ENCODE assay signal across 18 cellular contexts in the genomic region with DNA sequence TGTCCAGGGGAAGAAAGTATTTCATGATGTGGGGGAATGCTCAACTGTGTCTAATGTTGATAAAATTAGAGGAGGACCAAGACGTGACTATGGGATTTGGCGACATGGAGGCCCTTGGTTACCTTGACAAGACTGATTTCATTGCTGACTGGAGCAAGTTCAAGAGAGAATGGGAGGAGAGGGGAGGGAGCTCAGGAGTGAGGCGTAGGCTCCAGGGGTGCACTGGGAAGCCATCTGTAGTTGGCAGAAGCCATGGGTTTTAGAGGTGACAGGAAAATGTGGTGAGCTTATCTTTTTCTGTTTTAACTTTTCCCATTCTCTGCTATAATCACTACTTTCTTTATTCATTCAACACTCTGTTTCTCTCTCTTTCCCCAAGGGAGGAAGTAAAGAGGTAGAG. TPM values are rescaled to one million over a fixed set of nuclear protein-coding genes. Genes with fewer than 3 reads are reported as not detected.
A peak's percentile ranks its signal among the peaks of the same experiment; 100 is the strongest.
DNase-seq lines count a peak whose midpoint lies in the region; ATAC-seq and TF ChIP-seq lines count a peak whose summit lies in the region.
"Had no signal": no experiment of that assay in that cellular context is flagged by ENCODE, and none has a peak within 500 bp of the region (broad histone marks: within the 10 kb centered on the region; RNA-seq: fewer than 3 reads in every experiment).

No MANE protein-coding gene starts in this region.

- H3K9me3 Mint-ChIP-seq in CD4-positive, CD25-positive, alpha-beta regulatory T cell: no peaks in the 10 kb centered on the region
- H3K9me3 Mint-ChIP-seq in H9: no peaks in the 10 kb centered on the region

- H2AK5ac ChIP-seq in H9 (ENCODE audit: insufficient read length, low read length) (no peak overlapping the region), mesenchymal stem cell (ENCODE audit: low read length, severe bottlenecking) (no peak overlapping the region)

- H3K4ac ChIP-seq in H9 (ENCODE audit: low read depth, low read length) (no peak overlapping the region), mesenchymal stem cell (ENCODE audit: low read depth in 1 of 2, low read length in 2 of 2) (no peak overlapping the region)

- H2BK12ac ChIP-seq in H9 (ENCODE audit: insufficient read length, low read depth, low read length): peak overlapping the region; percentile 74
- no peak overlapping the region for H2BK12ac ChIP-seq in mesenchymal stem cell (ENCODE audit: low read length in 2 of 2)

- no peak overlapping the region for H4K8ac ChIP-seq in H9 (replicated peaks; ENCODE audit: insufficient read length, low read depth, low read length)
- H4K8ac ChIP-seq in mesenchymal stem cell (ENCODE audit: low read length): no peak overlapping the region

- peak overlapping the region in 2 of 3 donors; percentile 9 to 41 for H3K27ac Mint-ChIP-seq in CD4-positive, CD25-positive, alpha-beta regulatory T cell
- peak overlapping the region in 1 of 3 experiments; percentile 15; a peak in 2 of 7 replicates for H3K27ac Mint-ChIP-seq in H9
- H3K27ac Mint-ChIP-seq: B cell had no signal

- H3K4me3 ChIP-seq in CD4-positive, CD25-positive, alpha-beta regulatory T cell (ENCODE audit: low read depth, low read length): no peak overlapping the region
- H3K4me3 ChIP-seq in ascending aorta: no peak overlapping the region
- H3K4me3 ChIP-seq in mesenchymal stem cell (ENCODE audit: insufficient read depth in 1 of 2, low read depth in 1 of 2, low read length in 2 of 2): no peak overlapping the region
- H3K4me3 ChIP-seq: GM23248, K562 had no signal

- H3K79me2 ChIP-seq in H9 (ENCODE audit: insufficient read depth, low read length): peaks cover 28% of the 10 kb centered on the region; the same call in 1 of the 2 replicates

- H3K27ac ChIP-seq in CD4-positive, CD25-positive, alpha-beta regulatory T cell (ENCODE audit: insufficient read depth, low read length, poor library complexity, severe bottlenecking): no peak overlapping the region
- no peak overlapping the region for H3K27ac ChIP-seq in H9 (ENCODE audit: insufficient read length, low read depth, low read length)
- H3K27ac ChIP-seq in ascending aorta: peak overlapping the region; percentile 68 to 74
- no peak overlapping the region for H3K27ac ChIP-seq in mesenchymal stem cell (ENCODE audit: low read length, poor library complexity, severe bottlenecking)
- H3K27ac ChIP-seq: GM23248, HL-60 had no signal

- H3K4me3 Mint-ChIP-seq in CD4-positive, CD25-positive, alpha-beta regulatory T cell: no peak overlapping the region
- no peak overlapping the region for H3K4me3 Mint-ChIP-seq in H9
- H3K4me3 Mint-ChIP-seq: B cell; CD4-positive, alpha-beta memory T cell had no signal

- H3K23me2 ChIP-seq in H9 (ENCODE audit: insufficient read length, low read depth, low read length, poor library complexity, severe bottlenecking): no peaks in the 10 kb centered on the region

- no peaks in the 10 kb centered on the region for H3K27me3 Mint-ChIP-seq in CD4-positive, CD25-positive, alpha-beta regulatory T cell
- H3K27me3 Mint-ChIP-seq in H9 (ENCODE audit: low read depth): no peaks in the 10 kb centered on the region
- H3K27me3 Mint-ChIP-seq: B cell; CD4-positive, alpha-beta memory T cell had no signal

- no peak overlapping the region for H3K14ac ChIP-seq in H9 (ENCODE audit: insufficient read depth, low read length)
- H3K14ac ChIP-seq in mesenchymal stem cell (ENCODE audit: low read length in 2 of 2): no peak overlapping the region

- no peak overlapping the region for H2BK20ac ChIP-seq in H9 (ENCODE audit: low read depth, low read length, poor library complexity, severe bottlenecking)

- no peak overlapping the region for H3K56ac ChIP-seq in H9 (ENCODE audit: insufficient read length, low read depth, low read length)

- H4K91ac ChIP-seq in H9 (ENCODE audit: insufficient read length, low read depth, low read length) (no peak overlapping the region), mesenchymal stem cell (ENCODE audit: low read length) (peak overlapping the region; percentile 39)

- no peak overlapping the region for H4K5ac ChIP-seq in H9 (ENCODE audit: insufficient read length, low read depth, low read length)

- H3K36me3 ChIP-seq in CD4-positive, CD25-positive, alpha-beta regulatory T cell (ENCODE audit: control insufficient read depth, insufficient read depth, low read length): peaks cover 21% of the 10 kb centered on the region
- H3K36me3 ChIP-seq in ascending aorta (peaks cover 5 to 6% of the 10 kb centered on the region in 2 donors), mesenchymal stem cell (ENCODE audit: control insufficient read depth in 1 of 2, insufficient read depth in 2 of 2, low read depth in 1 of 2, low read length in 2 of 2) (peaks cover 13 to 15% of the 10 kb centered on the region in 2 experiments)

- no peaks in the 10 kb centered on the region for H3K27me3 ChIP-seq in CD4-positive, CD25-positive, alpha-beta regulatory T cell (ENCODE audit: control insufficient read depth, insufficient read depth, low read length)
- H3K27me3 ChIP-seq in H9 (ENCODE audit: insufficient read depth, low read length) (no peaks in the 10 kb centered on the region), ascending aorta (no peaks in the 10 kb centered on the region), mesenchymal stem cell (ENCODE audit: control insufficient read depth in 1 of 2, insufficient read depth in 1 of 2, low read length in 2 of 2) (no peaks in the 10 kb centered on the region)

- peaks cover 47% of the 10 kb centered on the region for H3K36me3 Mint-ChIP-seq in CD4-positive, CD25-positive, alpha-beta regulatory T cell
- peaks cover 8 to 20% (median 16%) of the 10 kb centered on the region in 3 experiments; a peak in 5 of 7 replicates for H3K36me3 Mint-ChIP-seq in H9 (ENCODE audit: insufficient read depth in 1 of 3, low read depth in 3 of 3)

- DNase-seq in CD4-positive, CD25-positive, alpha-beta regulatory T cell: no peak
- DNase-seq in H9 (no peak), ascending aorta (ENCODE audit: low spot score in 2 of 2) (no peak), mesenchymal stem cell (no peak), NCI-H2081 treated with DMSO at 0.1 percent for 48 hours (lab: John Stamatoyannopoulos, UW) (no peak), midbrain (lab: John Stamatoyannopoulos, UW) (no peak), pons (ENCODE audit: low spot score) (no peak)
- DNase-seq in activated CD8-positive, alpha-beta memory T cell treated with anti-CD3 and anti-CD28 coated beads for 24 hours: no peak
- DNase-seq: CD4-positive, alpha-beta memory T cell; GDM1; GM23248; HCEC 1CT had no signal

- peaks cover 7 to 51% (median 43%) of the 10 kb centered on the region in 4 donors for H3K4me1 Mint-ChIP-seq in CD4-positive, CD25-positive, alpha-beta regulatory T cell
- H3K4me1 Mint-ChIP-seq in H9: peaks cover 24 to 26% of the 10 kb centered on the region in 2 experiments

- H3K79me1 ChIP-seq in H9 (ENCODE audit: insufficient read depth, low read depth, low read length, poor library complexity, severe bottlenecking) (peaks cover 15% of the 10 kb centered on the region), mesenchymal stem cell (replicated peaks; ENCODE audit: low read length, poor library complexity, severe bottlenecking) (peaks cover 55% of the 10 kb centered on the region)

- H4K20me1 ChIP-seq in H9 (ENCODE audit: control insufficient read depth, insufficient read depth, insufficient read length): no peaks in the 10 kb centered on the region

- ATAC-seq in CD4-positive, CD25-positive, alpha-beta regulatory T cell (ENCODE audit: low read depth in 2 of 2): no peak
- ATAC-seq: K562 had no signal

- no peak overlapping the region for H2BK120ac ChIP-seq in H9 (ENCODE audit: low read depth, low read length, poor library complexity, severe bottlenecking)
- H2BK120ac ChIP-seq in mesenchymal stem cell (ENCODE audit: low read depth, low read length): no peak overlapping the region

- H3K18ac ChIP-seq in H9 (ENCODE audit: insufficient read length, low read depth, low read length): no peak overlapping the region
- no peak overlapping the region for H3K18ac ChIP-seq in mesenchymal stem cell (ENCODE audit: low read depth in 1 of 2, low read length in 2 of 2)

- H2BK15ac ChIP-seq in H9 (ENCODE audit: low read depth, low read length): no peak overlapping the region
- no peak overlapping the region for H2BK15ac ChIP-seq in mesenchymal stem cell (ENCODE audit: low read depth, poor library complexity, severe bottlenecking)

- no peak overlapping the region for H2BK5ac ChIP-seq in H9 (ENCODE audit: insufficient read length, low read length)
- H2BK5ac ChIP-seq in mesenchymal stem cell (ENCODE audit: low read depth, low read length, poor library complexity, severe bottlenecking): no peak overlapping the region

- intact Hi-C loops in ascending aorta (cut with DNase I): loop anchor here (5.0 kb wide), 1 partner anchor 79 kb away; no protein-coding TSS in a partner anchor

- H3K4me2 ChIP-seq in H9 (ENCODE audit: insufficient read depth, insufficient read length, low read length) (no peak overlapping the region), mesenchymal stem cell (ENCODE audit: low read length, poor library complexity, severe bottlenecking) (no peak overlapping the region)

- no peaks in the 10 kb centered on the region for H3K9me3 ChIP-seq in CD4-positive, CD25-positive, alpha-beta regulatory T cell (ENCODE audit: control insufficient read depth in 2 of 2, low read length in 2 of 2)
- H3K9me3 ChIP-seq in H9 (ENCODE audit: control insufficient read depth, low read depth, low read length) (no peaks in the 10 kb centered on the region), ascending aorta (no peaks in the 10 kb centered on the region), mesenchymal stem cell (ENCODE audit: control insufficient read depth, low read length) (no peaks in the 10 kb centered on the region)

- no peak overlapping the region for H3K23ac ChIP-seq in H9 (ENCODE audit: insufficient read length, low read depth, low read length)
- no peak overlapping the region for H3K23ac ChIP-seq in mesenchymal stem cell (ENCODE audit: low read length in 2 of 2)

- no peaks in the 10 kb centered on the region for H3K4me1 ChIP-seq in CD4-positive, CD25-positive, alpha-beta regulatory T cell (ENCODE audit: control insufficient read depth, insufficient read depth, low read length, poor library complexity, severe bottlenecking)
- H3K4me1 ChIP-seq in H9 (ENCODE audit: insufficient read depth, low read length) (0 out of 2 replicates have a peak, but pooled peaks cover 9% of the 10 kb centered on the region), ascending aorta (peaks cover 4 to 27% of the 10 kb centered on the region in 2 donors), mesenchymal stem cell (ENCODE audit: control insufficient read depth, insufficient read depth, low read depth, low read length) (peaks cover 7% of the 10 kb centered on the region)

- WGBS in H9 (ENCODE audit: extremely low coverage, insufficient read length, low lambda C conversion rate): no CpG with 5 or more reads among the region's 3 CpGs
- WGBS in mesenchymal stem cell: 100% methylated on average over 2 of the region's 3 CpGs

- no peak overlapping the region for H3T11ph ChIP-seq in H9 (ENCODE audit: low read length)

- TF ChIP-seq CTCF in H9 (conservative IDR thresholded peaks at IDR 0.05) (no peak), ascending aorta (IDR thresholded peaks at IDR 0.05) (no peak)

- H2AFZ ChIP-seq in H9 (ENCODE audit: low read length): no peak overlapping the region
- no peak overlapping the region for H2AFZ ChIP-seq in mesenchymal stem cell (ENCODE audit: low read depth, low read length)
- H2AFZ ChIP-seq: GM23248 had no signal

- H3K9ac ChIP-seq in H9 (ENCODE audit: extremely low read depth, insufficient read length, low read length) (no peak overlapping the region), mesenchymal stem cell (ENCODE audit: low read length) (no peak overlapping the region)
- H3K9ac ChIP-seq: GM23248 had no signal

RNA-seq across cellular contexts. Expression of a gene that starts 15.8 kb away (rescaled TPM):
- 38.7 TPM for total RNA-seq in CD4-positive, CD25-positive, alpha-beta regulatory T cell
- polyA plus RNA-seq in CD4-positive, CD25-positive, alpha-beta regulatory T cell: 1 to 10 TPM; 8.0 to 9.6 (median 9.2) TPM
- 66.0 and 67.6 TPM in 2 replicates for total RNA-seq in H9 (2021)
- 35.2 TPM for total RNA-seq in ascending aorta
- 36.8 TPM for polyA plus RNA-seq in mesenchymal stem cell (2013, experiment 1 of 2)
- 36.0 TPM for polyA plus RNA-seq in mesenchymal stem cell (2013, experiment 2 of 2)

RNA-seq across cellular contexts. Expression of a gene that starts 51.6 kb away (rescaled TPM):
- not detected for total RNA-seq in CD4-positive, CD25-positive, alpha-beta regulatory T cell
- polyA plus RNA-seq in CD4-positive, CD25-positive, alpha-beta regulatory T cell: not detected
- total RNA-seq in H9 (2021) (4.5 and 6.2 TPM in 2 replicates), ascending aorta (119 TPM)
- polyA plus RNA-seq in mesenchymal stem cell (2013, experiment 1 of 2): 0.08 TPM
- polyA plus RNA-seq in mesenchymal stem cell (2013, experiment 2 of 2): not detected
- total RNA-seq: A172; B cell; CD4-positive, alpha-beta memory T cell; GM23248; H4; HT1080; K562 had no signal
- polyA plus RNA-seq: CD4-positive, alpha-beta memory T cell; GM23248; K562 had no signal

Comparison
In these comparisons a context has a peak if more than half of its experiments do, and no peak if none do; other contexts are left out.
1. H3K27ac ChIP-seq: peak in ascending aorta (2 of 2); none in CD4-positive, CD25-positive, alpha-beta regulatory T cell (single experiment), H9 (single experiment) and mesenchymal stem cell (single experiment).
2. RNA of a gene that starts 51.6 kb away (total RNA-seq): 119 TPM in ascending aorta (single experiment); 4.5 to 6.2 TPM in H9 and not detected in CD4-positive, CD25-positive, alpha-beta regulatory T cell (single experiment); every median in the first group is over 10 times any median in the second.